8 cellular contexts compared by ENCODE assay signal in the genomic region with DNA sequence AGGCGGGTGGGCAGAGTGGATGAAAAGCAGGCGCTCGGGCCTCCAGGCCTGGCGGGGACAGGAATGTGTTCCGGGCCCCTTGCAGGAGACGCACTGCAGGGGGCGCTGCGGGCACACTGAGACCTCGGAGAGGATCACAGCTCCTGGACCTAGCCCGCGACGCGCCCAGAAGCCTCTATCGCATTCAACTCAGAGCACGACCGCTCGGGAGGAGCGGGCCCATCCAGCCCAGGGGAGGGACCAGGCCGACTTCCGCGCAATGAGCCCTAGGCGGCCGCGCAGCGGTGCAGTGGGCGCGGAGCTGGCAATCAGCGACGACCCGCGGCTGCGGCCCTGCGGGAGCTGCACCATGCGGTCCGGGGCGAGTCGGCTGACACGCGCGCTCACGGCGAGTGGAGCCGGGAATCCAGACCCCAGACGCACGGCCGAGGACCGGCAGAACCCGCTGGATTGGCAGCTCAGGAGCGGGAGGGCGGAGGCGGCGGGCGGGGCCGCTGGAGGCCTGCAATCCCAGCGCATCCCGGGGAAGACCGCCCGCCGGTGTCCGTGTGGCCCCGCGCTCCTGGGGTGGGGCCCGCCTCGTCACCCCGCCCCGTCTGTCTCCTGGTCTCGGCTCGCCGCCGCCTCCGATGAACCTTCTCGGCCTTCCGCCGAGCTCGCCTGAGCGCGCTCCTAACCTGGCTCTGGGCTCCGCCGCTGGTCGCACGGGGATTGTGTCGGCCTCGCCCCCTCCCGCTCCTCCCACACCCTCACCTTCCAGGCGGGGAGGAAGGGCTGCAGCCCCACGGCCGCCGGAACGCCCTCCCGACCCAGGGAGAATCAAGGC. TPM values are rescaled to one million over a fixed set of nuclear protein-coding genes. Genes with fewer than 3 reads are reported as not detected.
DNase-seq lines count a peak whose midpoint lies in the region; ATAC-seq lines count a peak whose summit lies in the region.

No MANE protein-coding gene starts in this region.

- no peak overlapping the region for H2BK5ac ChIP-seq in mesenchymal stem cell (ENCODE audit: low read depth, low read length, poor library complexity, severe bottlenecking)

- H2AK5ac ChIP-seq in mesenchymal stem cell (ENCODE audit: low read length, severe bottlenecking): no peak overlapping the region

- peaks cover 6% of the 10 kb centered on the region for H3K36me3 Mint-ChIP-seq in effector memory CD8-positive, alpha-beta T cell (ENCODE audit: insufficient read depth)

- peak overlapping the region; percentile 52 for H3K27ac ChIP-seq in mesenchymal stem cell (ENCODE audit: low read length, poor library complexity, severe bottlenecking)

- peak; percentile 80 for ATAC-seq in GM21360 (IDR thresholded peaks at IDR 0.05; ENCODE audit: unreplicated experiment)
- ATAC-seq in effector memory CD8-positive, alpha-beta T cell (replicated peaks): peak; percentile 84

- peak overlapping the region; percentile 87 to 94 for H3K18ac ChIP-seq in mesenchymal stem cell (ENCODE audit: low read depth in 1 of 2, low read length in 2 of 2)

- no peaks in the 10 kb centered on the region for H3K79me1 ChIP-seq in mesenchymal stem cell (replicated peaks; ENCODE audit: low read length, poor library complexity, severe bottlenecking)

- H3K9me3 Mint-ChIP-seq in effector memory CD8-positive, alpha-beta T cell: no peaks in the 10 kb centered on the region

- DNase-seq in Caki2 (ENCODE audit: low read depth) (peak; percentile 96), HT-29 (ENCODE audit: low spot score) (peak; percentile 100), NK-92 (lab: John Stamatoyannopoulos, UW; ENCODE audit: unreplicated experiment) (peak; percentile 47), mesenchymal stem cell (peak; percentile 97)
- DNase-seq in activated CD8-positive, alpha-beta memory T cell treated with anti-CD3 and anti-CD28 coated beads for 24 hours: peak; percentile 98
- peak; percentile 88 to 91 (median 90) for DNase-seq in effector memory CD8-positive, alpha-beta T cell
- DNase-seq in stimulated activated CD8-positive, alpha-beta memory T cell treated with anti-CD3 and anti-CD28 coated beads, Interleukin-12 subunit alpha, Interleukin-12 subunit beta, amount 100 ng/mL, for 24 hours (ENCODE audit: extremely low read depth): peak; percentile 81

- peak overlapping the region; percentile 87 for H3K9ac ChIP-seq in mesenchymal stem cell (ENCODE audit: low read length)

- H3K4me2 ChIP-seq in mesenchymal stem cell (ENCODE audit: low read length, poor library complexity, severe bottlenecking): peak overlapping the region; percentile 99

- peak overlapping the region; percentile 83 to 85 for H3K4me3 Mint-ChIP-seq in effector memory CD8-positive, alpha-beta T cell

- WGBS in mesenchymal stem cell: under 1% methylated on average over 70 of the region's 90 CpGs

- H4K8ac ChIP-seq in mesenchymal stem cell (ENCODE audit: low read length): peak overlapping the region; percentile 96

- H4K91ac ChIP-seq in mesenchymal stem cell (ENCODE audit: low read length): peak overlapping the region; percentile 87

- no peaks in the 10 kb centered on the region for H3K36me3 ChIP-seq in mesenchymal stem cell (ENCODE audit: control insufficient read depth in 1 of 2, insufficient read depth in 2 of 2, low read depth in 1 of 2, low read length in 2 of 2)

- peak overlapping the region; percentile 61 to 76 for H3K4me3 ChIP-seq in mesenchymal stem cell (ENCODE audit: insufficient read depth in 1 of 2, low read depth in 1 of 2, low read length in 2 of 2)

- no peaks in the 10 kb centered on the region for H3K9me3 ChIP-seq in mesenchymal stem cell (ENCODE audit: control insufficient read depth, low read length)

- H3K4me1 ChIP-seq in mesenchymal stem cell (ENCODE audit: control insufficient read depth, insufficient read depth, low read depth, low read length): peaks cover 23% of the 10 kb centered on the region

- peak overlapping the region; percentile 75 to 81 for H3K27ac Mint-ChIP-seq in effector memory CD8-positive, alpha-beta T cell

- no peak overlapping the region for H3K23ac ChIP-seq in mesenchymal stem cell (ENCODE audit: low read length in 2 of 2)

- peak overlapping the region in 1 of 2 experiments; percentile 84 for H3K14ac ChIP-seq in mesenchymal stem cell (ENCODE audit: low read length in 2 of 2)

- H2BK120ac ChIP-seq in mesenchymal stem cell (ENCODE audit: low read depth, low read length): no peak overlapping the region

- H2BK15ac ChIP-seq in mesenchymal stem cell (ENCODE audit: low read depth, poor library complexity, severe bottlenecking): no peak overlapping the region

- peak overlapping the region in 1 of 2 experiments; percentile 40 for H2BK12ac ChIP-seq in mesenchymal stem cell (ENCODE audit: low read length in 2 of 2)

- peak overlapping the region; percentile 40 to 54 for H3K4ac ChIP-seq in mesenchymal stem cell (ENCODE audit: low read depth in 1 of 2, low read length in 2 of 2)

- H3K4me1 Mint-ChIP-seq in effector memory CD8-positive, alpha-beta T cell (ENCODE audit: low read depth in 2 of 2): peaks cover 7 to 8% of the 10 kb centered on the region in 2 donors

- in situ Hi-C loops in Caki2 (cut with HindIII; ENCODE audit: low pct_unique_long_range_greater_than_20kb, low sequenced_read_pairs): no loop called here

- peak overlapping the region; percentile 60 for H2AFZ ChIP-seq in mesenchymal stem cell (ENCODE audit: low read depth, low read length)

- H3K27me3 ChIP-seq in mesenchymal stem cell (ENCODE audit: control insufficient read depth in 1 of 2, insufficient read depth in 1 of 2, low read length in 2 of 2): peaks cover 9 to 10% of the 10 kb centered on the region in 2 experiments

- H3K27me3 Mint-ChIP-seq in effector memory CD8-positive, alpha-beta T cell: peaks cover 5 to 7% of the 10 kb centered on the region in 2 donors

RNA-seq across cellular contexts. Expression of gene GRID1, which starts 33.5 kb away (rescaled TPM):
- total RNA-seq in Caki2 (2014; rRNA removed; shearing (Covaris generic); ENCODE audit: low replicate concordance): 2.6 and 6.6 TPM in 2 replicates
- total RNA-seq in HT-29 (2014; rRNA removed; shearing (Covaris generic)): not detected in 2 replicates
- 0.23 TPM for polyA plus RNA-seq in mesenchymal stem cell (2013, experiment 1 of 2)
- 0.29 TPM for polyA plus RNA-seq in mesenchymal stem cell (2013, experiment 2 of 2)

Comparison
In these comparisons a context has a peak if more than half of its experiments do, and no peak if none do; other contexts are left out.
1. Peak in every context shown above with its lines: DNase-seq, ATAC-seq, H3K4me3 ChIP-seq and H3K27ac ChIP-seq.
2. DNase-seq: peak in every context shown above with its lines; median percentile 100 in HT-29; 98 in activated CD8-positive, alpha-beta memory T cell treated with anti-CD3 and anti-CD28 coated beads for 24 hours; 97 in mesenchymal stem cell; 96 in Caki2; 90 in effector memory CD8-positive, alpha-beta T cell; 81 in stimulated activated CD8-positive, alpha-beta memory T cell treated with anti-CD3 and anti-CD28 coated beads, Interleukin-12 subunit alpha, Interleukin-12 subunit beta, amount 100 ng/mL, for 24 hours; 47 in NK-92.